8 cellular contexts compared by ENCODE assay signal in the genomic region with DNA sequence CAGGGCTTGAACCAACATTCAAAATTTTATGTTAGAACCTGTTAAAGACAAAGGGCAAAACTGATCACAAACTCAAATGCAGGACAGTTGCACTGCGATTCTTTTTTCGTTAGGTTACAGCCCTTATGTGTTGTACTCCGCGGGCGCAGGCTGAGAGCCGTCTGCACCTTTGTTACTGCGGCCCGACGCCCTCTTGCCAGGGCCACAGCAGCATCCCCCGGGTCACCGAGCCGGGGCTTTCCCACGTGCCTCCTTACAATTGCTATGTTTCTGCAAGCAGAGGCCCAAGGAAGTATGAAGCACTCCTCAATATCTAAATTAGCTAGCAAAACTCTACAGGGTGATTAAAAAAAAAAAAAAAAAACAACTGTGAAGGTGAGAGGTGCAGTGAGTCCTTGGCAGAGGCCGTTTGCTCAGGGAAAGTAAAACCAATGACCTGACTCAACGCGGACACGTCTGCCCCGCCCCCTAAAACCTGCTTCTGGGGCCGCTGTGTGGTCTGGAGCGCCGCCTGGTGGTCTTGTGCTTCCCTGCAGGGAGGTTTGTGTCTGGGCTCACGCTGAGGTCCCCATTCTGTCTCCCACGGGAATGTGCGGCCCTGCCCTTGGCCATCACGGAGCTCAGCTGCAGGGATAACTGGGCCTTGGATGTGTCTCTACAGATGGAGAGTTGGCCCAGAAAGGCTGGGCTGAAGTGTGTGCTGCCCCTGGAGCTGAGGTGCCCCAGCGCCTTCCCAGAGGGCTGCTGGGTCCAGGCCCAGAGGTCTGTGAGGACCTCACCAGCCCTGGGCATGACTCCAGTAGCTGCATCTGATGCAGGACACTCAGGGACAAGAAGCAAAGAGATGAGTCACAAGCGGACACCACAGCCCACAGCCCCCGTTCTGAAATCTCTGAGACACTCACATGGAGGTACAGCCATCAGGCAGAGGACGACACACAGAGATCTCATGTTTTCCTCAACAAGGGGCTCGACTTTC.
A peak's percentile ranks its signal among the peaks of the same experiment; 100 is the strongest.
DNase-seq lines count a peak whose midpoint lies in the region; ATAC-seq lines count a peak whose summit lies in the region.

No MANE protein-coding gene starts in this region.

- ATAC-seq in left lobe of liver (peak; percentile 95), GM19324 (IDR thresholded peaks at IDR 0.05; ENCODE audit: low FRiP score, unreplicated experiment) (no peak)

- DNase-seq in COR-L47 (lab: John Stamatoyannopoulos, UW) (peak; percentile 79), HuH-7.5 (ENCODE audit: low spot score) (peak; percentile 34), SHP77 (lab: John Stamatoyannopoulos, UW) (peak; percentile 36 to 60), left lobe of liver (ENCODE audit: low spot score) (peak; percentile 79), GM19240 (ENCODE audit: insufficient read length, low spot score) (no peak)
- DNase-seq in activated T-helper 1 cell treated with anti-CD3 and anti-CD28 coated beads, Interleukin-2, amount 50 U/mL, for 16 hours (ENCODE audit: low read depth in 1 of 2, low spot score in 1 of 2): peak; percentile 53 to 63
- DNase-seq in stimulated activated CD8-positive, alpha-beta memory T cell treated with anti-CD3 and anti-CD28 coated beads, Interleukin-7, amount 100 ng/mL, for 48 hours (ENCODE audit: extremely low read depth in 1 of 2, low read depth in 1 of 2): peak; percentile 53 to 79
